In the genomic region with DNA sequence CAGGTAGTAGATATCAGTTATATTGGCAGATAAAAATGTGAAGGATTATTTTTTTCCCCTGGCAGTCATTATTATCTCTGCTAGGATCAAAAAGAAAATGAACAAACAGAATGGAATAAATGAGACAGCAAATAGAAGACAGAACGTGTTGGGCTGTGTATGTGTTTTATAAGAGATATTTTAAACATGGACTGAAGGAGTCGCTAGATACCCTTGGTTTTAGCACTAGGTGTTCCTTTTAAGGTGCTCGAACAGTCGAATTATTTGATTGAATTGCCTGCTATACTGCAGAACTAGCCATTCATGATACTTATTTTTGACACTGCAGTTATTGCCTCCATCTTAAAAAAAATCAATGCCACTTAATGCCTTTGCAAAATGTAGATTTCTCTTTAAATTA, we compare ENCODE assay signal across 9 cellular contexts. TPM values are rescaled to one million over a fixed set of nuclear protein-coding genes. Genes with fewer than 3 reads are reported as not detected.
DNase-seq lines count a peak whose midpoint lies in the region; TF ChIP-seq lines count a peak whose summit lies in the region.
"Had no signal": no experiment of that assay in that cellular context is flagged by ENCODE, and none has a peak within 500 bp of the region (broad histone marks: within the 10 kb centered on the region; RNA-seq: fewer than 3 reads in every experiment).

No MANE protein-coding gene starts in this region.

- DNase-seq in NCI-H1694 treated with DMSO at 0.1 percent for 48 hours (lab: John Stamatoyannopoulos, UW) (peak; percentile 64), SW480 (ENCODE audit: low spot score) (peak; percentile 9), kidney tubule cell (ENCODE audit: low spot score) (peak; percentile 12), NK-92 (lab: John Stamatoyannopoulos, UW; ENCODE audit: unreplicated experiment) (no peak)
- DNase-seq in activated CD4-positive, CD25-positive, alpha-beta regulatory T cell (lab: John Stamatoyannopoulos, UW) = no peak
- no peak for DNase-seq in activated naive CD4-positive, alpha-beta T cell treated with anti-CD3 and anti-CD28 coated beads for 36 hours

- no peak overlapping the region for H3K4me3 Mint-ChIP-seq in activated naive CD4-positive, alpha-beta T cell treated with anti-CD3 and anti-CD28 coated beads for 36 hours
- H3K4me3 Mint-ChIP-seq: activated naive CD4-positive, alpha-beta T cell treated with anti-CD3 and anti-CD28 coated beads, Interleukin-2, amount 50 U/mL, for 24 hours; IgD-negative memory B cell had no signal

- TF ChIP-seq CTCF in GM12873 (IDR thresholded peaks at IDR 0.05; ENCODE audit: insufficient read depth, low read depth, low read length, missing control alignments) = peak; percentile 12

- peaks cover 2% of the 10 kb centered on the region for H3K9me3 Mint-ChIP-seq in activated naive CD4-positive, alpha-beta T cell treated with anti-CD3 and anti-CD28 coated beads for 36 hours

- H3K36me3 Mint-ChIP-seq in activated naive CD4-positive, alpha-beta T cell treated with anti-CD3 and anti-CD28 coated beads for 36 hours (ENCODE audit: low read depth) = peaks cover 3% of the 10 kb centered on the region
- H3K36me3 Mint-ChIP-seq: IgD-negative memory B cell had no signal

- CTCF ChIA-PET in activated naive CD4-positive, alpha-beta T cell treated with anti-CD3 and anti-CD28 coated beads for 36 hours (lab: Charles Lee) = no interaction called here

- intact Hi-C loops in activated naive CD4-positive, alpha-beta T cell treated with anti-CD3 and anti-CD28 coated beads for 36 hours (cut with micrococcal nuclease) = loop anchor here (5.0 kb wide), 1 partner anchor 930 kb away; no protein-coding TSS in a partner anchor

- H3K27ac Mint-ChIP-seq in activated naive CD4-positive, alpha-beta T cell treated with anti-CD3 and anti-CD28 coated beads for 36 hours = no peak overlapping the region
- H3K27ac Mint-ChIP-seq: activated naive CD4-positive, alpha-beta T cell treated with anti-CD3 and anti-CD28 coated beads, Interleukin-2, amount 50 U/mL, for 24 hours; IgD-negative memory B cell had no signal

- H3K27me3 Mint-ChIP-seq in activated naive CD4-positive, alpha-beta T cell treated with anti-CD3 and anti-CD28 coated beads for 36 hours (ENCODE audit: low read depth) = peaks cover 68% of the 10 kb centered on the region

- H3K4me1 Mint-ChIP-seq in activated naive CD4-positive, alpha-beta T cell treated with anti-CD3 and anti-CD28 coated beads for 36 hours (ENCODE audit: low read depth) = peaks cover 3% of the 10 kb centered on the region
- H3K4me1 Mint-ChIP-seq: activated naive CD4-positive, alpha-beta T cell treated with anti-CD3 and anti-CD28 coated beads, Interleukin-2, amount 50 U/mL, for 24 hours had no signal

RNA-seq across cellular contexts. Expression of gene GRIK2, which starts 3.7 kb away (rescaled TPM):
- not detected for total RNA-seq in activated naive CD4-positive, alpha-beta T cell treated with anti-CD3 and anti-CD28 coated beads for 36 hours

Comparison
In these comparisons a context has a peak if more than half of its experiments do, and no peak if none do; other contexts are left out.
1. DNase-seq: peak in NCI-H1694 treated with DMSO at 0.1 percent for 48 hours (single experiment), SW480 (single experiment) and kidney tubule cell (single experiment); none in activated CD4-positive, CD25-positive, alpha-beta regulatory T cell (0 of 4), NK-92 (single experiment) and activated naive CD4-positive, alpha-beta T cell treated with anti-CD3 and anti-CD28 coated beads for 36 hours (single experiment).